1 cellular context compared by ENCODE assay signal in genomic region chr20:38840053-38840893, GRCh38.
TF ChIP-seq lines count a peak whose summit lies in the region.

No MANE protein-coding gene starts in this region.

TF ChIP-seq in WTC11, 78 proteins besides CTCF, POLR2A, EP300 and RAD21 (continued from another document):
- TF ChIP-seq AR (CRISPR knock-in tag; IDR thresholded peaks at IDR 0.05): no peak
- TF ChIP-seq ZNF281 (CRISPR knock-in tag; IDR thresholded peaks at IDR 0.05): no peak
- no peak for TF ChIP-seq CREB1 (CRISPR knock-in tag; IDR thresholded peaks at IDR 0.05)
- TF ChIP-seq MLX (CRISPR knock-in tag; IDR thresholded peaks at IDR 0.05): no peak
- TF ChIP-seq MAX (CRISPR knock-in tag; IDR thresholded peaks at IDR 0.05): no peak
- TF ChIP-seq GRHL2 (CRISPR knock-in tag; IDR thresholded peaks at IDR 0.05; ENCODE audit: insufficient replicate concordance, severe bottlenecking): no peak
- no peak for TF ChIP-seq CDX4 (CRISPR knock-in tag; IDR thresholded peaks at IDR 0.05; ENCODE audit: borderline replicate concordance)
- no peak for TF ChIP-seq ESRRA (CRISPR knock-in tag; IDR thresholded peaks at IDR 0.05; ENCODE audit: borderline replicate concordance)
- no peak for TF ChIP-seq JAZF1 (CRISPR knock-in tag; IDR thresholded peaks at IDR 0.05)
- no peak for TF ChIP-seq NFYB (CRISPR knock-in tag; conservative IDR thresholded peaks at IDR 0.05; ENCODE audit: low read depth)
TF ChIP-seq in WTC11: peak in this region for 0.
